Comparison of ENCODE assay signal across 7 cellular contexts in the genomic region with DNA sequence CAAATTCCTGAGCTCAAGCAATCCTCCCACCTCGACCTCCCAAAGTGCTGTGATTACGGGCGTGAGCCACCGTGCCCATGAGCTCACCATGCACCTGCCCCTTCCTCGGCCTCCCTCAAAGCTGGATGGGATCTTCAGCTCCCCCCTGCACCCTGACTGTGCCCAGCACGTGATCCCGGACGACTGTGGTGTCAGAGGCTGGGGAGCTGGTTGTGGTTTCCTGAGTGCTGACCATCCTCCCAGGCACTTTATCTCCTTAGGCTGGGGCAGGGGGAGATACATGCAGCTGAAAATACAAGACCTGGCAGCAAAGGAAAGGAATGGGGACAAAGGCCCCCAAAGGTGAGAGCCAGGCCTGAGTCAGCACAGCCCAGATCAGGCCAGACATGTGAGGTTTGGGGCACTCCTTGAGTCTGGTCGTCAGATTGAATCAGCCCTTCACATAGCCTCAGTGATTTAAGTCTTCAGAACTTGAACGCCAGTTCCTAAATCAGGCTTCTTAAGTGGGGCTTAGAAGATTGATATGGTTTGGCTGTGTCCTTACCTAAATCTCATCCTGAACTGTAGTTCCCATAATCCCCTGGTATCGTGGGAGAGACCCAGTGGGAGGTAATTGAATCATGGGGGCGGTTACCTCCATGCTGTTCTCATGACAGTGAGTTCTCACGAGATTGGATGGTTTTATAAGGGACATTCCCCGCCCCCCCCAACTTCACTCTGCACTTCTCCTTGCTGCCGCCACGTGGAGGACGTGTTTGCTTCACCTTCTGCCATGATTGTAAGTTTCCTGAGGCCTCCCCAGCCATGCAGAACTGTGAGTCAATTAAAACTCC.
DNase-seq lines count a peak whose midpoint lies in the region; ATAC-seq and TF ChIP-seq lines count a peak whose summit lies in the region.

No MANE protein-coding gene starts in this region.

- H3K9me3 Mint-ChIP-seq in activated T-cell treated with anti-CD3 and anti-CD28 coated beads, Interleukin-2, amount 50 U/mL, for 24 hours: no peaks in the 10 kb centered on the region

- H3K4me3 Mint-ChIP-seq in activated T-cell treated with anti-CD3 and anti-CD28 coated beads, Interleukin-2, amount 50 U/mL, for 24 hours: no peak overlapping the region

- H3K27me3 ChIP-seq in Loucy (ENCODE audit: insufficient read depth, low read length, poor library complexity, severe bottlenecking): no peaks in the 10 kb centered on the region

- H3K36me3 Mint-ChIP-seq in activated T-cell treated with anti-CD3 and anti-CD28 coated beads, Interleukin-2, amount 50 U/mL, for 24 hours (ENCODE audit: low read depth): peaks cover 6% of the 10 kb centered on the region

- no peak overlapping the region for H3K4me3 ChIP-seq in Loucy (ENCODE audit: low read length, poor library complexity, severe bottlenecking)

- H3K9me3 ChIP-seq in Loucy (ENCODE audit: insufficient read depth, low read depth, low read length): no peaks in the 10 kb centered on the region

- DNase-seq in activated T-cell treated with anti-CD3 and anti-CD28 coated beads, Interleukin-2, amount 50 U/mL, for 24 hours: peak; percentile 50
- DNase-seq in medulla oblongata (ENCODE audit: extremely low spot score): peak; percentile 37
- DNase-seq in iPS-NIHi7 (ENCODE audit: extremely low spot score): no peak

- no peaks in the 10 kb centered on the region for H3K36me3 ChIP-seq in Loucy (ENCODE audit: insufficient read depth, low read length)

- H3F3A ChIP-seq in Loucy (ENCODE audit: low read depth): no peaks in the 10 kb centered on the region

- H3K79me2 ChIP-seq in Loucy (ENCODE audit: insufficient read depth, low read length): no peaks in the 10 kb centered on the region

- H3K4me2 ChIP-seq in Loucy (ENCODE audit: low read depth, low read length, poor library complexity, severe bottlenecking): no peak overlapping the region

- peak overlapping the region; percentile 6; the same call in 1 of the 2 replicates for H2AFZ ChIP-seq in Loucy (ENCODE audit: low read length)

- H3K9ac ChIP-seq in Loucy (ENCODE audit: low read depth, low read length, poor library complexity, severe bottlenecking): no peak overlapping the region

- no peaks in the 10 kb centered on the region for H4K20me1 ChIP-seq in Loucy (ENCODE audit: insufficient read depth, low read length, poor library complexity, severe bottlenecking)

- H3K4me1 Mint-ChIP-seq in activated T-cell treated with anti-CD3 and anti-CD28 coated beads, Interleukin-2, amount 50 U/mL, for 24 hours (ENCODE audit: low read depth): peaks cover 11% of the 10 kb centered on the region

- no peaks in the 10 kb centered on the region for H3K4me1 ChIP-seq in Loucy (ENCODE audit: insufficient read depth, low read length, poor library complexity, severe bottlenecking)

- H3K9me2 ChIP-seq in Loucy (replicated peaks; ENCODE audit: low read depth, low read length): no peaks in the 10 kb centered on the region

- H3K27ac Mint-ChIP-seq in activated T-cell treated with anti-CD3 and anti-CD28 coated beads, Interleukin-2, amount 50 U/mL, for 24 hours: no peak overlapping the region

- no peak for TF ChIP-seq CTCF in Loucy (conservative IDR thresholded peaks at IDR 0.05; ENCODE audit: low read length)

- ATAC-seq in GM18868 (IDR thresholded peaks at IDR 0.05; ENCODE audit: unreplicated experiment): peak; percentile 47
- ATAC-seq in HG03175 (IDR thresholded peaks at IDR 0.05; ENCODE audit: unreplicated experiment): no peak
- no peak for ATAC-seq in HG02938 (IDR thresholded peaks at IDR 0.05; ENCODE audit: unreplicated experiment)

- H3K27me3 Mint-ChIP-seq in activated T-cell treated with anti-CD3 and anti-CD28 coated beads, Interleukin-2, amount 50 U/mL, for 24 hours: no peaks in the 10 kb centered on the region
